Comparison of ENCODE assay signal across 26 cellular contexts in genomic region chr5:178318382-178318781, GRCh38.
"Had no signal": no experiment of that assay in that cellular context is flagged by ENCODE, and none has a peak within 500 bp of the region (broad histone marks: within the 10 kb centered on the region; RNA-seq: fewer than 3 reads in every experiment).

No MANE protein-coding gene starts in this region.

- H3K36me3 ChIP-seq: ascending aorta had no signal

- H3K4me1 Mint-ChIP-seq: activated naive CD4-positive, alpha-beta T cell treated with anti-CD3 and anti-CD28 coated beads, Interleukin-2, amount 50 U/mL, for 24 hours had no signal

- H3K4me3 ChIP-seq: ascending aorta, body of pancreas, MG63 had no signal

- ATAC-seq: activated CD4-positive, CD25-positive, alpha-beta regulatory T cell treated with anti-CD3 and anti-CD28 coated beads, Interleukin-2, amount 50 U/mL, for 24 hours; activated CD8-positive, alpha-beta T cell treated with anti-CD3 and anti-CD28 coated beads, Interleukin-2, amount 10 ng/mL, durations not matched to agents 7 days and 5 days; body of pancreas; Panc1 had no signal

- H3K9me3 Mint-ChIP-seq: activated naive CD4-positive, alpha-beta T cell treated with anti-CD3 and anti-CD28 coated beads, Interleukin-2, amount 50 U/mL, for 24 hours had no signal

- H3K4me1 ChIP-seq: ascending aorta, body of pancreas had no signal

- H3K27ac ChIP-seq: ascending aorta, body of pancreas had no signal

- H3K4me3 Mint-ChIP-seq: activated CD8-positive, alpha-beta T cell treated with anti-CD3 and anti-CD28 coated beads, Interleukin-2, amount 10 ng/mL, durations not matched to agents 7 days and 5 days; activated naive CD4-positive, alpha-beta T cell treated with anti-CD3 and anti-CD28 coated beads, Interleukin-2, amount 50 U/mL, for 24 hours; activated T-cell treated with anti-CD3 and anti-CD28 coated beads, Interleukin-2, amount 50 U/mL, for 24 hours; activated T-helper 1 cell treated with anti-CD3 and anti-CD28 coated beads, Interleukin-12 subunit alpha, Interleukin-12 subunit beta, Interleukin-2, Interleukin-4 antibody, amounts not matched to agents 30 ng/mL and 10 ng/mL and 1 ng/mL, durations not matched to agents 14 hours and 24 hours and 36 hours; T-helper 1 cell treated with Interleukin-12 subunit alpha and Interleukin-12 subunit beta and Interleukin-4 antibody, amounts not matched to agents 30 μg/mL and 1 μg/mL, for 36 hours had no signal

- H3K36me3 Mint-ChIP-seq: activated naive CD4-positive, alpha-beta T cell treated with anti-CD3 and anti-CD28 coated beads, Interleukin-2, amount 50 U/mL, for 24 hours had no signal

- H3K27ac Mint-ChIP-seq: activated CD8-positive, alpha-beta T cell treated with anti-CD3 and anti-CD28 coated beads, Interleukin-2, amount 10 ng/mL, durations not matched to agents 7 days and 5 days; activated naive CD4-positive, alpha-beta T cell treated with anti-CD3 and anti-CD28 coated beads, Interleukin-2, amount 50 U/mL, for 24 hours; activated T-cell treated with anti-CD3 and anti-CD28 coated beads, Interleukin-2, amount 50 U/mL, for 24 hours; activated T-helper 1 cell treated with anti-CD3 and anti-CD28 coated beads, Interleukin-12 subunit alpha, Interleukin-12 subunit beta, Interleukin-2, Interleukin-4 antibody, amounts not matched to agents 30 ng/mL and 10 ng/mL and 1 ng/mL, durations not matched to agents 14 hours and 24 hours and 36 hours; T-helper 1 cell treated with Interleukin-12 subunit alpha and Interleukin-12 subunit beta and Interleukin-4 antibody, amounts not matched to agents 30 μg/mL and 1 μg/mL, for 36 hours had no signal

- H3K9me3 ChIP-seq: ascending aorta, body of pancreas had no signal

- H3K27me3 ChIP-seq: ascending aorta, body of pancreas, MG63 had no signal

- H3K27me3 Mint-ChIP-seq: activated naive CD4-positive, alpha-beta T cell treated with anti-CD3 and anti-CD28 coated beads, Interleukin-2, amount 50 U/mL, for 24 hours; activated T-cell treated with anti-CD3 and anti-CD28 coated beads, Interleukin-2, amount 50 U/mL, for 24 hours had no signal

- DNase-seq: activated CD4-positive, alpha-beta T cell treated with anti-CD3 and anti-CD28 coated beads for 4 hours; activated CD8-positive, alpha-beta memory T cell treated with anti-CD3 and anti-CD28 coated beads, Interleukin-2, amount 50 U/mL, for 48 hours; activated CD8-positive, alpha-beta T cell treated with anti-CD3 and anti-CD28 coated beads, Interleukin-2, amount 10 ng/mL, durations not matched to agents 7 days and 5 days; activated effector memory CD4-positive, alpha-beta T cell treated with Interleukin-2 at 50 U/mL for 16 hours; activated naive CD4-positive, alpha-beta T cell; activated T-cell treated with anti-CD3 and anti-CD28 coated beads, Interleukin-2, amount 50 U/mL, for 24 hours; body of pancreas; MG63; MV-4-11; NCI-H1092 treated with DMSO at 0.1 percent for 48 hours; NCI-H1417 treated with DMSO at 0.1 percent for 48 hours; NCI-H1694 treated with DMSO at 0.1 percent for 48 hours; NCI-H2029 treated with DMSO at 0.1 percent for 48 hours; NCI-H345; NCI-H510A; NCI-H526 treated with DMSO at 0.1 percent for 48 hours; NK-92 treated with Interleukin-12 subunit alpha and Interleukin-12 subunit beta, amount 100 ng/mL, for 24 hours; OCI-M1; RPMI8226; SHP77 treated with DMSO at 0.1 percent for 48 hours had no signal
